ENCODE assay signal across 1 cellular context in genomic region chr17:50355701-50356341, GRCh38.
TF ChIP-seq lines count a peak whose summit lies in the region.

No MANE protein-coding gene starts in this region.

TF ChIP-seq in HepG2, 621 proteins besides CTCF, POLR2A, EP300 and RAD21:
- TF ChIP-seq AGO1 (IDR thresholded peaks at IDR 0.05; ENCODE audit: low read depth, low read length, poor library complexity, severe bottlenecking) (peak; percentile 8), MLX (CRISPR knock-in tag; IDR thresholded peaks at IDR 0.05) (no peak)
